ENCODE assay signal across 1 cellular context in genomic region chr19:46067691-46068090, GRCh38.
TF ChIP-seq lines count a peak whose summit lies in the region.

No MANE protein-coding gene starts in this region.

TF ChIP-seq in A549, 52 proteins besides CTCF, POLR2A, EP300 and RAD21 (continued from another document):
- no peak for TF ChIP-seq BCL3 (IDR thresholded peaks at IDR 0.05)
- no peak for TF ChIP-seq KDM5A (IDR thresholded peaks at IDR 0.05)
- TF ChIP-seq BHLHE40 (IDR thresholded peaks at IDR 0.05; ENCODE audit: low read depth, low read length), result no peak
- TF ChIP-seq HOXB5 (CRISPR knock-in tag; IDR thresholded peaks at IDR 0.05), result no peak
- no peak for TF ChIP-seq POLR2AphosphoS2 (conservative IDR thresholded peaks at IDR 0.05; ENCODE audit: low read length)
